In genomic region chr14:100871234-100872186, GRCh38 we compare ENCODE assay signal across 3 cellular contexts.
TF ChIP-seq lines count a peak whose summit lies in the region.

No MANE protein-coding gene starts in this region.

TF ChIP-seq in K562, 482 proteins besides CTCF, POLR2A, EP300 and RAD21 (continues in another document):
- no peak for TF ChIP-seq PCBP1 (IDR thresholded peaks at IDR 0.05; ENCODE audit: low read depth, low read length, poor library complexity, severe bottlenecking)
- TF ChIP-seq RHOXF2B (CRISPR knock-in tag; conservative IDR thresholded peaks at IDR 0.05) = no peak
- TF ChIP-seq TBL1XR1 (IDR thresholded peaks at IDR 0.05; ENCODE audit: low read length in 2 of 2) = no peak
- TF ChIP-seq REST (CRISPR knock-in tag; IDR thresholded peaks at IDR 0.05; ENCODE audit: low read depth) = no peak
- no peak for TF ChIP-seq CC2D1A (IDR thresholded peaks at IDR 0.05)
- no peak for TF ChIP-seq FOXJ3 (CRISPR knock-in tag; IDR thresholded peaks at IDR 0.05)
- TF ChIP-seq HDAC6 (IDR thresholded peaks at IDR 0.05; ENCODE audit: low read depth, low read length) = no peak
- no peak for TF ChIP-seq CSDE1 (IDR thresholded peaks at IDR 0.05)
- TF ChIP-seq ZC3H8 (IDR thresholded peaks at IDR 0.05) = no peak
- TF ChIP-seq NCOA1 (IDR thresholded peaks at IDR 0.05; ENCODE audit: low read depth) = no peak
- no peak for TF ChIP-seq TCF7L2 (IDR thresholded peaks at IDR 0.05; ENCODE audit: low read depth, low read length)
- TF ChIP-seq DIDO1 (tag; IDR thresholded peaks at IDR 0.05; ENCODE audit: low read depth) = no peak
- no peak for TF ChIP-seq LEF1 (IDR thresholded peaks at IDR 0.05)
- no peak for TF ChIP-seq IFI16 (CRISPR knock-in tag; IDR thresholded peaks at IDR 0.05)
- TF ChIP-seq PRDM10 (IDR thresholded peaks at IDR 0.05; ENCODE audit: partially characterized antibody) = peak; percentile 14

TF ChIP-seq in HepG2, 621 proteins besides CTCF, POLR2A, EP300 and RAD21:
- TF ChIP-seq PITX1 (CRISPR knock-in tag; IDR thresholded peaks at IDR 0.05) (no peak), ZNF878 (CRISPR knock-in tag; IDR thresholded peaks at IDR 0.05) (no peak), ZNF781 (CRISPR knock-in tag; IDR thresholded peaks at IDR 0.05; ENCODE audit: borderline replicate concordance, not compliant biosample characterization) (no peak), CREB1 (IDR thresholded peaks at IDR 0.05) (peak; percentile 7; the same call in 1 of the 2 replicates), CREB1 (CRISPR knock-in tag; IDR thresholded peaks at IDR 0.05) (no peak), MNT (IDR thresholded peaks at IDR 0.05) (peak; percentile 85), ZNF24 (IDR thresholded peaks at IDR 0.05) (no peak)

TF ChIP-seq in GM23338, 12 proteins besides CTCF, POLR2A, EP300 and RAD21:
- TF ChIP-seq REST (IDR thresholded peaks at IDR 0.05; ENCODE audit: unreplicated experiment) (no peak), EZH2phosphoT487 (IDR thresholded peaks at IDR 0.05; ENCODE audit: unreplicated experiment) (no peak), STAT1 (IDR thresholded peaks at IDR 0.05; ENCODE audit: unreplicated experiment) (no peak), POLR2AphosphoS5 (IDR thresholded peaks at IDR 0.05; ENCODE audit: low read depth) (no peak), ZNF331 (CRISPR knock-in tag; IDR thresholded peaks at IDR 0.05; ENCODE audit: low read depth) (no peak), CREB1 (CRISPR knock-in tag; IDR thresholded peaks at IDR 0.05; ENCODE audit: low read depth) (no peak), ZNF114 (CRISPR knock-in tag; IDR thresholded peaks at IDR 0.05) (no peak), JUNB (IDR thresholded peaks at IDR 0.05; ENCODE audit: unreplicated experiment) (no peak), ETS1 (IDR thresholded peaks at IDR 0.05) (no peak), NANOG (IDR thresholded peaks at IDR 0.05; ENCODE audit: borderline replicate concordance) (no peak), ZNF462 (CRISPR knock-in tag; IDR thresholded peaks at IDR 0.05) (no peak), EZH2 (IDR thresholded peaks at IDR 0.05; ENCODE audit: low read depth, unreplicated experiment) (no peak)
